18 cellular contexts compared by ENCODE assay signal in genomic region chr12:107462428-107463332, GRCh38.
"Had no signal": no experiment of that assay in that cellular context is flagged by ENCODE, and none has a peak within 500 bp of the region (broad histone marks: within the 10 kb centered on the region; RNA-seq: fewer than 3 reads in every experiment).

No MANE protein-coding gene starts in this region.

- DNase-seq: activated CD4-positive, alpha-beta T cell treated with anti-CD3 and anti-CD28 coated beads, Interleukin-2, amount 50 U/mL, for 4 hours; activated naive CD8-positive, alpha-beta T cell treated with anti-CD3 and anti-CD28 coated beads, Interleukin-2, amount 10 ng/mL, durations not matched to agents 7 days and 5 days; brain microvascular endothelial cell; heart right ventricle; mesenchymal stem cell; mucosa of descending colon; naive B cell; stimulated activated naive CD8-positive, alpha-beta T cell treated with anti-CD3 and anti-CD28 coated beads, Interleukin-15, amount 100 ng/mL, for 72 hours; transverse colon had no signal

- FAIRE-seq: TTC549 had no signal

- H3K36me3 ChIP-seq: brain microvascular endothelial cell, esophagus muscularis mucosa, heart right ventricle, prostate gland, right atrium auricular region, suprapubic skin, transverse colon, vagina had no signal

- H3K27me3 Mint-ChIP-seq: activated naive CD8-positive, alpha-beta T cell treated with anti-CD3 and anti-CD28 coated beads, Interleukin-2, amount 10 ng/mL, durations not matched to agents 7 days and 5 days; naive B cell; stimulated activated naive CD8-positive, alpha-beta T cell treated with anti-CD3 and anti-CD28 coated beads, Interleukin-15, amount 100 ng/mL, for 72 hours had no signal

- H3K27me3 ChIP-seq: brain microvascular endothelial cell, heart right ventricle, right atrium auricular region, suprapubic skin, transverse colon, vagina had no signal

- H3K27ac ChIP-seq: coronary artery, esophagus muscularis mucosa, prostate gland, right atrium auricular region, suprapubic skin, transverse colon, vagina had no signal

- H3K36me3 Mint-ChIP-seq: activated naive CD8-positive, alpha-beta T cell treated with anti-CD3 and anti-CD28 coated beads, Interleukin-2, amount 10 ng/mL, durations not matched to agents 7 days and 5 days; naive B cell had no signal

- H3K4me1 Mint-ChIP-seq: naive B cell had no signal

- H3K9me3 Mint-ChIP-seq: naive B cell; stimulated activated naive CD8-positive, alpha-beta T cell treated with anti-CD3 and anti-CD28 coated beads, Interleukin-15, amount 100 ng/mL, for 72 hours; T-helper 2 cell treated with Interferon-gamma antibody and Interleukin-4, amounts not matched to agents 5 μg/mL and 100 μg/mL, for 36 hours had no signal

- H3K27ac Mint-ChIP-seq: activated naive CD8-positive, alpha-beta T cell treated with anti-CD3 and anti-CD28 coated beads, Interleukin-2, amount 10 ng/mL, durations not matched to agents 7 days and 5 days; stimulated activated naive CD8-positive, alpha-beta T cell treated with anti-CD3 and anti-CD28 coated beads, Interleukin-15, amount 100 ng/mL, for 72 hours; T-helper 2 cell treated with Interferon-gamma antibody and Interleukin-4, amounts not matched to agents 5 μg/mL and 100 μg/mL, for 36 hours had no signal

- H3K4me3 ChIP-seq: coronary artery, esophagus muscularis mucosa, heart right ventricle, mucosa of descending colon, prostate gland, right atrium auricular region, skin epidermis, suprapubic skin, transverse colon, vagina had no signal

- H3K4me3 Mint-ChIP-seq: activated naive CD8-positive, alpha-beta T cell treated with anti-CD3 and anti-CD28 coated beads, Interleukin-2, amount 10 ng/mL, durations not matched to agents 7 days and 5 days; naive B cell; stimulated activated naive CD8-positive, alpha-beta T cell treated with anti-CD3 and anti-CD28 coated beads, Interleukin-15, amount 100 ng/mL, for 72 hours; T-helper 2 cell treated with Interferon-gamma antibody and Interleukin-4, amounts not matched to agents 5 μg/mL and 100 μg/mL, for 36 hours had no signal

- H3K9me3 ChIP-seq: esophagus muscularis mucosa, heart right ventricle, mucosa of descending colon, prostate gland, right atrium auricular region, suprapubic skin, transverse colon, vagina had no signal

- H3K4me1 ChIP-seq: esophagus muscularis mucosa, prostate gland, right atrium auricular region, suprapubic skin, transverse colon, vagina had no signal

- ATAC-seq: heart right ventricle; mucosa of descending colon; stimulated activated naive CD8-positive, alpha-beta T cell treated with anti-CD3 and anti-CD28 coated beads, Interleukin-15, amount 100 ng/mL, for 72 hours had no signal
